Comparison of ENCODE assay signal across 8 cellular contexts in genomic region chr20:62937353-62938104, GRCh38. TPM values are rescaled to one million over a fixed set of nuclear protein-coding genes. Genes with fewer than 3 reads are reported as not detected.
DNase-seq lines count a peak whose midpoint lies in the region; ATAC-seq and TF ChIP-seq lines count a peak whose summit lies in the region.

No MANE protein-coding gene starts in this region.

- H3K27ac Mint-ChIP-seq in activated naive CD8-positive, alpha-beta T cell = peak overlapping the region; percentile 97
- H3K27ac Mint-ChIP-seq in osteocyte (ENCODE audit: unreplicated experiment) = peak overlapping the region; percentile 96

- no peaks in the 10 kb centered on the region for H3K9me3 ChIP-seq in thoracic aorta

- no peaks in the 10 kb centered on the region for H3K9me3 Mint-ChIP-seq in activated naive CD8-positive, alpha-beta T cell (ENCODE audit: low read depth)
- no peaks in the 10 kb centered on the region for H3K9me3 Mint-ChIP-seq in osteocyte (ENCODE audit: unreplicated experiment)

- H3K36me3 Mint-ChIP-seq in activated naive CD8-positive, alpha-beta T cell = peaks cover 2% of the 10 kb centered on the region
- peaks cover 7% of the 10 kb centered on the region for H3K36me3 Mint-ChIP-seq in osteocyte (ENCODE audit: unreplicated experiment)

- H3K4me3 ChIP-seq in GM12864 (ENCODE audit: low read depth, low read length) (peak overlapping the region; percentile 92), thoracic aorta (peak overlapping the region; percentile 91)

- intact Hi-C loops in head of caudate nucleus (cut with DNase I) = loop anchor here (1.0 kb wide), 1 partner anchor 11 kb away; the partner anchor contains the start of gene DIDO1

- peak; percentile 89 for DNase-seq in GM12864 (ENCODE audit: low read depth)
- peak; percentile 91 for DNase-seq in NCI-H1105 (lab: John Stamatoyannopoulos, UW)
- peak; percentile 76 to 98 (median 93) for DNase-seq in head of caudate nucleus
- peak; percentile 99 for DNase-seq in osteocyte (ENCODE audit: extremely low spot score, unreplicated experiment)
- peak; percentile 92 for DNase-seq in thoracic aorta (ENCODE audit: low spot score)

- H3K27me3 Mint-ChIP-seq in activated naive CD8-positive, alpha-beta T cell = no peaks in the 10 kb centered on the region
- no peaks in the 10 kb centered on the region for H3K27me3 Mint-ChIP-seq in osteocyte (ENCODE audit: unreplicated experiment)

- no peaks in the 10 kb centered on the region for H3K36me3 ChIP-seq in thoracic aorta

- TF ChIP-seq CTCF in GM12864 (IDR thresholded peaks at IDR 0.05; ENCODE audit: low read depth, low read length, missing control alignments) = no peak
- TF ChIP-seq CTCF in osteocyte (IDR thresholded peaks at IDR 0.05) = no peak
- TF ChIP-seq CTCF in thoracic aorta (IDR thresholded peaks at IDR 0.05) = no peak

- ATAC-seq in HG02642 (IDR thresholded peaks at IDR 0.05; ENCODE audit: poor library complexity, unreplicated experiment) (peak; percentile 85), SK-N-SH treated with all-trans-retinoic acid at 6 μM for 48 hours (peak; percentile 89), thoracic aorta (ENCODE audit: insufficient number of reproducible peaks, low FRiP score, low read depth) (peak; percentile 89)

- H3K4me1 Mint-ChIP-seq in activated naive CD8-positive, alpha-beta T cell (ENCODE audit: low read depth) = peaks cover 37% of the 10 kb centered on the region
- peaks cover 27% of the 10 kb centered on the region for H3K4me1 Mint-ChIP-seq in osteocyte (ENCODE audit: unreplicated experiment)

- H3K4me1 ChIP-seq in thoracic aorta (ENCODE audit: control insufficient read depth in 1 of 2, low read depth in 2 of 2) = peaks cover 24 to 69% of the 10 kb centered on the region in 2 donors

- peak overlapping the region; percentile 85 for H3K27ac ChIP-seq in thoracic aorta

- no peak overlapping the region for H3K4me3 Mint-ChIP-seq in activated naive CD8-positive, alpha-beta T cell
- H3K4me3 Mint-ChIP-seq in osteocyte (ENCODE audit: unreplicated experiment) = no peak overlapping the region

- H3K27me3 ChIP-seq in thoracic aorta (replicated peaks; ENCODE audit: insufficient read depth) = no peaks in the 10 kb centered on the region

TF ChIP-seq in SK-N-SH treated with all-trans-retinoic acid at 6 μM for 48 hours, 23 proteins besides CTCF, POLR2A, EP300 and RAD21:
- TF ChIP-seq BACH2 (CRISPR knock-in tag; IDR thresholded peaks at IDR 0.05; ENCODE audit: borderline replicate concordance) = no peak
- TF ChIP-seq CREB5 (CRISPR knock-in tag; IDR thresholded peaks at IDR 0.05; ENCODE audit: low read depth) = no peak
- TF ChIP-seq ZNF70 (CRISPR knock-in tag; IDR thresholded peaks at IDR 0.05) = no peak

RNA-seq across cellular contexts. Expression of gene GID8, which starts 0.4 kb away (rescaled TPM):
- total RNA-seq in osteocyte (33.5 and 35.8 TPM in 2 replicates), thoracic aorta (10 to 100 TPM; 29.1 to 30.3 TPM)

RNA-seq across cellular contexts. Expression of gene DIDO1, which starts 11.2 kb away (rescaled TPM):
- total RNA-seq in osteocyte = 53.6 and 54.7 TPM in 2 replicates
- 10 to 100 TPM; 63.8 to 80.4 TPM for total RNA-seq in thoracic aorta

RNA-seq across cellular contexts. Expression of gene SLC17A9, which starts 15.0 kb away (rescaled TPM):
- total RNA-seq in osteocyte (not detected in 2 replicates), thoracic aorta (10 to 100 TPM; 17.9 to 18.8 TPM)

Comparison
In these comparisons a context has a peak if more than half of its experiments do, and no peak if none do; other contexts are left out.
1. Peak in every context shown above with its lines: DNase-seq, ATAC-seq, H3K4me3 ChIP-seq and H3K27ac ChIP-seq.
2. RNA of gene SLC17A9, which starts 15.0 kb away (total RNA-seq): 17.9 to 18.8 TPM in thoracic aorta; not detected in osteocyte; every median in the first group is over 10 times any median in the second.